Comparison of ENCODE assay signal across 6 cellular contexts in genomic region chr16:30561212-30561816, GRCh38. TPM values are rescaled to one million over a fixed set of nuclear protein-coding genes. Genes with fewer than 3 reads are reported as not detected.
DNase-seq lines count a peak whose midpoint lies in the region; ATAC-seq and TF ChIP-seq lines count a peak whose summit lies in the region.

No MANE protein-coding gene starts in this region.

- POLR2A ChIA-PET in HEK293 (lab: Yijun Ruan, JAX): interaction anchor here (0.8 to 1.0 kb wide), 3 partner anchors 10 to 73 kb away, joined by 3 read pairs; partner anchors contain the start of gene ZNF688

- H3K9ac ChIP-seq in colonic mucosa (ENCODE audit: low read depth in 2 of 2, low read length in 2 of 2): peak overlapping the region; percentile 44 to 68
- no peak overlapping the region for H3K9ac ChIP-seq in parathyroid adenoma

- H3K9me3 ChIP-seq in HEK293 (ENCODE audit: control insufficient read depth, insufficient read depth, low read depth, low read length): no peaks in the 10 kb centered on the region
- no peaks in the 10 kb centered on the region for H3K9me3 ChIP-seq in colonic mucosa
- H3K9me3 ChIP-seq in parathyroid adenoma (ENCODE audit: control insufficient read depth, low read length): no peaks in the 10 kb centered on the region

- H3K4me2 ChIP-seq in parathyroid adenoma (ENCODE audit: low read length): peak overlapping the region; percentile 35

- no peak overlapping the region for H3K27ac ChIP-seq in HEK293 (ENCODE audit: extremely low read depth, low read depth, low read length)
- H3K27ac ChIP-seq in colonic mucosa: peak overlapping the region; percentile 67
- H3K27ac ChIP-seq in parathyroid adenoma: peak overlapping the region; percentile 39

- CTCF ChIA-PET in HEK293 (lab: Yijun Ruan, JAX): interaction anchor here (0.5 to 0.7 kb wide), 2 partner anchors 37 to 53 kb away, joined by 3 read pairs; no protein-coding TSS in a partner anchor

- TF ChIP-seq CTCF in HEK293 (tag by site-specific recombination; IDR thresholded peaks at IDR 0.05) (no peak), colonic mucosa (IDR thresholded peaks at IDR 0.05) (no peak), parathyroid adenoma (IDR thresholded peaks at IDR 0.05) (no peak)

- H3K36me3 ChIP-seq in HEK293 (ENCODE audit: control insufficient read depth in 2 of 2, insufficient read depth in 1 of 2, low read length in 2 of 2) (peaks cover 0 to 1% of the 10 kb centered on the region in 2 experiments; a peak in 1 of 3 replicates), colonic mucosa (no peaks in the 10 kb centered on the region), parathyroid adenoma (ENCODE audit: control insufficient read depth, insufficient read depth, low read length) (no peaks in the 10 kb centered on the region)

- H3K79me2 ChIP-seq in parathyroid adenoma: peaks cover 3% of the 10 kb centered on the region

- no peaks in the 10 kb centered on the region for H3K27me3 ChIP-seq in colonic mucosa
- no peaks in the 10 kb centered on the region for H3K27me3 ChIP-seq in parathyroid adenoma (ENCODE audit: control insufficient read depth, insufficient read depth, low read length)

- peak overlapping the region; percentile 70 for H2AFZ ChIP-seq in parathyroid adenoma

- ATAC-seq in HG03342 (IDR thresholded peaks at IDR 0.05; ENCODE audit: unreplicated experiment): no peak
- no peak for ATAC-seq in HG03432 (IDR thresholded peaks at IDR 0.05; ENCODE audit: unreplicated experiment)

- intact Hi-C loops in colonic mucosa (cut with DNase I): no loop called here

- H3K4me1 ChIP-seq in HEK293 (ENCODE audit: control insufficient read depth, insufficient read depth, low read length) (peaks cover 2% of the 10 kb centered on the region; the same call in 1 of the 2 replicates), colonic mucosa (peaks cover 11% of the 10 kb centered on the region), parathyroid adenoma (no peaks in the 10 kb centered on the region)

- no peak overlapping the region for H3K4me3 ChIP-seq in HEK293 (ENCODE audit: low read depth, low read length)
- H3K4me3 ChIP-seq in colonic mucosa: peak overlapping the region; percentile 40
- peak overlapping the region; percentile 26 for H3K4me3 ChIP-seq in parathyroid adenoma (ENCODE audit: low read depth, low read length)

- DNase-seq in colonic mucosa (peak; percentile 53), SIG-M5 treated with dmso at 0.1 percent for 504 hours (lab: John Stamatoyannopoulos, UW; ENCODE audit: unreplicated experiment) (no peak)

TF ChIP-seq in HEK293, 187 proteins besides CTCF, POLR2A, EP300 and RAD21:
- TF ChIP-seq, protein P1, sequence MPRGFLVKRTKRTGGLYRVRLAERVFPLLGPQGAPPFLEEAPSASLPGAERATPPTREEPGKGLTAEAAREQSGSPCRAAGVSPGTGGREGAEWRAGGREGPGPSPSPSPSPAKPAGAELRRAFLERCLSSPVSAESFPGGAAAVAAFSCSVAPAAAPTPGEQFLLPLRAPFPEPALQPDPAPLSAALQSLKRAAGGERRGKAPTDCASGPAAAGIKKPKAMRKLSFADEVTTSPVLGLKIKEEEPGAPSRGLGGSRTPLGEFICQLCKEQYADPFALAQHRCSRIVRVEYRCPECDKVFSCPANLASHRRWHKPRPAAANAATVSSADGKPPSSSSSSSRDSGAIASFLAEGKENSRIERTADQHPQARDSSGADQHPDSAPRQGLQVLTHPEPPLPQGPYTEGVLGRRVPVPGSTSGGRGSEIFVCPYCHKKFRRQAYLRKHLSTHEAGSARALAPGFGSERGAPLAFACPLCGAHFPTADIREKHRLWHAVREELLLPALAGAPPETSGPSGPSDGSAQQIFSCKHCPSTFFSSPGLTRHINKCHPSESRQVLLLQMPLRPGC (tag by site-specific recombination; IDR thresholded peaks at IDR 0.05): no peak
- TF ChIP-seq ZNF548 (tag by site-specific recombination; IDR thresholded peaks at IDR 0.05) (no peak), ZBTB10 (tag by site-specific recombination; IDR thresholded peaks at IDR 0.05) (no peak), AEBP2 (tag by site-specific recombination; IDR thresholded peaks at IDR 0.05; ENCODE audit: borderline replicate concordance) (no peak), ZNF169 (tag by site-specific recombination; IDR thresholded peaks at IDR 0.05) (no peak), ZNF777 (tag by site-specific recombination; IDR thresholded peaks at IDR 0.05; ENCODE audit: borderline replicate concordance) (no peak), ZNF341 (tag by site-specific recombination; IDR thresholded peaks at IDR 0.05; ENCODE audit: low read depth) (peak; percentile 55)
- TF ChIP-seq, protein P2, sequence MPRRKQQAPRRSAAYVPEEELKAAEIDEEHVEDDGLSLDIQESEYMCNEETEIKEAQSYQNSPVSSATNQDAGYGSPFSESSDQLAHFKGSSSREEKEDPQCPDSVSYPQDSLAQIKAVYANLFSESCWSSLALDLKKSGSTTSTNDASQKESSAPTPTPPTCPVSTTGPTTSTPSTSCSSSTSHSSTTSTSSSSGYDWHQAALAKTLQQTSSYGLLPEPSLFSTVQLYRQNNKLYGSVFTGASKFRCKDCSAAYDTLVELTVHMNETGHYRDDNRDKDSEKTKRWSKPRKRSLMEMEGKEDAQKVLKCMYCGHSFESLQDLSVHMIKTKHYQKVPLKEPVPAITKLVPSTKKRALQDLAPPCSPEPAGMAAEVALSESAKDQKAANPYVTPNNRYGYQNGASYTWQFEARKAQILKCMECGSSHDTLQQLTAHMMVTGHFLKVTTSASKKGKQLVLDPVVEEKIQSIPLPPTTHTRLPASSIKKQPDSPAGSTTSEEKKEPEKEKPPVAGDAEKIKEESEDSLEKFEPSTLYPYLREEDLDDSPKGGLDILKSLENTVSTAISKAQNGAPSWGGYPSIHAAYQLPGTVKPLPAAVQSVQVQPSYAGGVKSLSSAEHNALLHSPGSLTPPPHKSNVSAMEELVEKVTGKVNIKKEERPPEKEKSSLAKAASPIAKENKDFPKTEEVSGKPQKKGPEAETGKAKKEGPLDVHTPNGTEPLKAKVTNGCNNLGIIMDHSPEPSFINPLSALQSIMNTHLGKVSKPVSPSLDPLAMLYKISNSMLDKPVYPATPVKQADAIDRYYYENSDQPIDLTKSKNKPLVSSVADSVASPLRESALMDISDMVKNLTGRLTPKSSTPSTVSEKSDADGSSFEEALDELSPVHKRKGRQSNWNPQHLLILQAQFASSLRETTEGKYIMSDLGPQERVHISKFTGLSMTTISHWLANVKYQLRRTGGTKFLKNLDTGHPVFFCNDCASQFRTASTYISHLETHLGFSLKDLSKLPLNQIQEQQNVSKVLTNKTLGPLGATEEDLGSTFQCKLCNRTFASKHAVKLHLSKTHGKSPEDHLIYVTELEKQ (tag by site-specific recombination; IDR thresholded peaks at IDR 0.05; ENCODE audit: borderline replicate concordance): no peak

RNA-seq across cellular contexts. Expression of gene ZNF764, which starts 3.1 kb away (rescaled TPM):
- total RNA-seq in colonic mucosa: 10 to 100 TPM in 1 of 2 donors, 1 to 10 TPM in 1; 9.0 to 11.1 TPM

RNA-seq across cellular contexts. Expression of gene ZNF688, which starts 10.2 kb away (rescaled TPM):
- 10 to 100 TPM; 13.1 to 14.3 TPM for total RNA-seq in colonic mucosa

RNA-seq across cellular contexts. Expression of gene ZNF785, which starts 24.2 kb away (rescaled TPM):
- total RNA-seq in colonic mucosa: 10 to 100 TPM; 12.7 to 13.3 TPM

RNA-seq across cellular contexts. Expression of gene ZNF747, which starts 26.7 kb away (rescaled TPM):
- 10 to 100 TPM in 1 of 2 donors, 1 to 10 TPM in 1; 8.7 to 11.9 TPM for total RNA-seq in colonic mucosa

RNA-seq across cellular contexts. Expression of gene ZNF768, which starts 34.9 kb away (rescaled TPM):
- 10 to 100 TPM; 58.6 to 63.2 TPM for total RNA-seq in colonic mucosa
